ENCODE assay signal across 20 cellular contexts in the genomic region with DNA sequence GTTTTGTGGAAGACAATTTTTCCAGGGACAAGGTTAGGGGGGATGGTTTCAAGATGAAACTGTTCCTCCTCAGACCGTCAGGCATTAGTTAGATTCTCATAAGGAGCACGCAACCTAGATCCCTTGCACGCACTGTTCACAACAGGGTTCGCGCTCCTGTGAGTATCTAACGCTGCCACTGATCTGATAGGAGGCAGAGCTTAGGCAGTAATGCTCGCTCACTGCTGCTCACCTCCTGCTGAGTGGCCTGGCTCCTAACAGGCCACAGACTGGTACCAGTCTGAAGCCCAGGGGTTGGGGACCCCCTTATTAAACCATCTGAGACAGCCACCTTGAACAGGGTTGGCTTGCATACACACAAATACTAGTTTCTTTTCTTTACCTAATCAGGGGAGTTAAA.
"Had no signal": no experiment of that assay in that cellular context is flagged by ENCODE, and none has a peak within 500 bp of the region (broad histone marks: within the 10 kb centered on the region; RNA-seq: fewer than 3 reads in every experiment).

No MANE protein-coding gene starts in this region.

- H3K4me3 Mint-ChIP-seq: naive thymus-derived CD4-positive, alpha-beta T cell; nephron progenitor cell had no signal

- H3K4me1 Mint-ChIP-seq: naive thymus-derived CD4-positive, alpha-beta T cell had no signal

- H3K9me3 ChIP-seq: esophagus muscularis mucosa, gastrocnemius medialis, heart right ventricle, neutrophil, right atrium auricular region, suprapubic skin, thyroid gland, upper lobe of left lung, vagina had no signal

- ATAC-seq: gastrocnemius medialis; heart right ventricle; naive thymus-derived CD4-positive, alpha-beta T cell; stimulated activated naive CD8-positive, alpha-beta T cell treated with anti-CD3 and anti-CD28 coated beads, Interleukin-15, Interleukin-2, amounts not matched to agents 100 U/mL and 50 U/mL, for 24 hours had no signal

- H3K27me3 Mint-ChIP-seq: naive thymus-derived CD4-positive, alpha-beta T cell had no signal

- DNase-seq: cortex of kidney; dorsolateral prefrontal cortex; effector CD8-positive, alpha-beta T cell; gastrocnemius medialis; heart right ventricle; hypothalamus; kidney glomerular epithelial cell; naive thymus-derived CD4-positive, alpha-beta T cell; nephron progenitor cell; small intestine; stimulated activated CD4-positive, alpha-beta T cell treated with anti-CD3 and anti-CD28 coated beads, Interleukin-12 subunit alpha, Interleukin-12 subunit beta, amount 100 ng/mL, for 4 hours; stimulated activated CD4-positive, alpha-beta T cell treated with anti-CD3 and anti-CD28 coated beads, Interleukin-2, amount 100 ng/mL, for 48 hours; stimulated activated naive CD8-positive, alpha-beta T cell treated with anti-CD3 and anti-CD28 coated beads, Interleukin-15, Interleukin-2, amounts not matched to agents 100 U/mL and 50 U/mL, for 24 hours; thyroid gland; upper lobe of left lung had no signal

- H3K36me3 ChIP-seq: right atrium auricular region had no signal

- H3K27me3 ChIP-seq: dorsolateral prefrontal cortex, esophagus muscularis mucosa, gastrocnemius medialis, heart right ventricle, neutrophil, right atrium auricular region, suprapubic skin, thyroid gland, upper lobe of left lung, vagina had no signal

- H3K27ac Mint-ChIP-seq: nephron progenitor cell had no signal

- H3K9me3 Mint-ChIP-seq: naive thymus-derived CD4-positive, alpha-beta T cell; nephron progenitor cell had no signal

- H3K4me1 ChIP-seq: esophagus muscularis mucosa, gastrocnemius medialis, heart right ventricle, right atrium auricular region, suprapubic skin, thyroid gland, upper lobe of left lung, vagina had no signal

- H3K4me3 ChIP-seq: dorsolateral prefrontal cortex, esophagus muscularis mucosa, gastrocnemius medialis, heart right ventricle, right atrium auricular region, suprapubic skin, thyroid gland, upper lobe of left lung, vagina had no signal

- H3K27ac ChIP-seq: dorsolateral prefrontal cortex, esophagus muscularis mucosa, gastrocnemius medialis, heart right ventricle, neutrophil, right atrium auricular region, suprapubic skin, thyroid gland, upper lobe of left lung, vagina had no signal
